23 cellular contexts compared by ENCODE assay signal in the genomic region with DNA sequence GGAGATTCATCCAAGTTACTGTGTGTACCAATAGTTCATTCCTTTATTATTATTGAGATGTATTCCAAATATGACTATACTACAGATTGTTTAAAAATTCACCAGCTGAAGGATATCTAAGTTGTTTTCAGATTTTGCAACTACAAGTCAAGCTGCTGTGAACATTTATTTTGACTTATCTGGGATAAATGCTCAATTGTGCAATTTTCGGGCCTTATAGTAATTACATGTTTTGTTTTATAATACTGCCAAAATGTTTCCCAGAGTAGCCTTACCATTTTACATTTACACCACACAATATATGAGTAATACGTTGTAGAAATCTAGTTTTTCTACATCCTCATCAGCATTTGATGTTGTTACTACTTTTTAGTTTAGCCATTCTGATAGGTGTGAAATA.
"Had no signal": no experiment of that assay in that cellular context is flagged by ENCODE, and none has a peak within 500 bp of the region (broad histone marks: within the 10 kb centered on the region; RNA-seq: fewer than 3 reads in every experiment).

No MANE protein-coding gene starts in this region.

- H3K9me3 ChIP-seq: SK-N-SH had no signal

- DNase-seq: IMR-90; Kasumi-1; MM.1S; NCI-H1092 treated with DMSO at 0.1 percent for 48 hours; NCI-H1436; NCI-H187; NCI-H2029; NCI-H2081 treated with DMSO at 0.1 percent for 48 hours; NCI-H2171; NCI-H226; NCI-H446; NCI-H510A; NCI-H524 treated with DMSO at 0.1 percent for 48 hours; NCI-H69; NCI-H774; NK-92 treated with Interleukin-12 subunit alpha and Interleukin-12 subunit beta, amount 100 ng/mL, for 24 hours; PC-3; SHP77; SK-N-SH had no signal

- FAIRE-seq: HepG2 had no signal

- ATAC-seq: HepG2, Panc1, PC-3 had no signal

- H3K9ac ChIP-seq: KMS-11, SK-N-SH had no signal

- H3K27ac ChIP-seq: KMS-11, RWPE1 had no signal

- H3K4me2 ChIP-seq: KMS-11, SK-N-SH had no signal
